In the genomic region with DNA sequence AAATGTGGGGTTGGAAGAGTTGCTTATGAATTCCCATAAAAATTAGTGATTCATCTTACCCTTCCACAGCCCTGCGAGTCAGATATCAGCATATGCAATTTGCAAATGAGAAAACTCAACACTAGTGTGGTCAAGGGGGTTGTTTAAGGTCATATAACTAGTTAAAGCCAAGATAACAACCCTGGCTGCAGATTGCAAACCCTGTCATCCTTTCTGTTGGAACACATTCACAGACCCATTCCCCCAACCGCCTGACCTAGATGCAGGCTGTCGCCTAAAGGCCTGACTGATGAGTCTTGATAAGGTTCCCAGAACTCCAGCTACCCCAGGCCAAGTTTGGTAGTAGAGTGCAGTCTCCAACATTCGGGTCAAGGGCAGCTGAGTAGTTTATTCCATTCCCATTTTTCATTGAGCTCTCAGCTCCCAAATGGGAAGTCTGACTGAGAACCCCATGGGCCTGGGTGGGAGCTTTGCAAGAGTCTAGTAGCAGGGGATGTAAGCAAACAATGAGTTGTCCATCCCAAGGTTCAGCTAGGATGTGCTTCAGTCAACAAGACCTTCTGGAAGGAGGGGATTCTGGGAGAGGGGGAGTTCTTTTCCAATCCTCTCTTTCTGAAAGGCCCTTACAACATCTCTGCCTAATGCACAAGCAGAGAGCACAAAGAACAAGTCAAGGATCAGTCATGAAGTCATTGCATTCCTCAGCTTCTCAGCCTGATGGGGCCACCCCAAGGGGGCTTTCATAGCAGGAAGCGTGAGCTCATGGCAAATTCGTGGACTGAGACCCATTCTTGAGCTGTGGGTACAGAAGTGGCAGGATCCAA, we compare ENCODE assay signal across 14 cellular contexts. TPM values are rescaled to one million over a fixed set of nuclear protein-coding genes. Genes with fewer than 3 reads are reported as not detected.
DNase-seq lines count a peak whose midpoint lies in the region; ATAC-seq and TF ChIP-seq lines count a peak whose summit lies in the region.
"Had no signal": no experiment of that assay in that cellular context is flagged by ENCODE, and none has a peak within 500 bp of the region (broad histone marks: within the 10 kb centered on the region; RNA-seq: fewer than 3 reads in every experiment).

No MANE protein-coding gene starts in this region.

- TF ChIP-seq CTCF in neutrophil (IDR thresholded peaks at IDR 0.05), result no peak

- H3K9me3 ChIP-seq in neutrophil (no peaks in the 10 kb centered on the region), aorta (ENCODE audit: control insufficient read depth, low read length) (no peaks in the 10 kb centered on the region)

- H3K4me1 Mint-ChIP-seq in activated CD4-positive, alpha-beta memory T cell treated with anti-CD3 and anti-CD28 coated beads, Interleukin-2, amount 10 ng/mL, durations not matched to agents 7 days and 5 days, result peaks cover 83% of the 10 kb centered on the region
- H3K4me1 Mint-ChIP-seq in activated CD4-positive, alpha-beta memory T cell treated with anti-CD3 and anti-CD28 coated beads for 36 hours (ENCODE audit: low read depth), result peaks cover 55% of the 10 kb centered on the region

- WGBS in aorta, 2 donors, result 8 to 20% methylated on average over 6 of the region's 6 CpGs

- DNase-seq in activated CD4-positive, alpha-beta memory T cell treated with anti-CD3 and anti-CD28 coated beads, Interleukin-2, amount 10 ng/mL, durations not matched to agents 7 days and 5 days, result no peak
- no peak for DNase-seq in activated CD4-positive, alpha-beta memory T cell treated with anti-CD3 and anti-CD28 coated beads for 36 hours
- DNase-seq in Right ventricle myocardium superior (peak; percentile 64), aorta (peak; percentile 76 to 78), NCI-H2081 treated with DMSO at 0.1 percent for 48 hours (lab: John Stamatoyannopoulos, UW) (no peak), NCI-H1105 (lab: John Stamatoyannopoulos, UW) (no peak), DMS153 treated with DMSO at 0.1 percent for 48 hours (lab: John Stamatoyannopoulos, UW; ENCODE audit: unreplicated experiment) (no peak)
- DNase-seq: activated CD8-positive, alpha-beta T cell treated with anti-CD3 and anti-CD28 coated beads for 36 hours; activated naive CD8-positive, alpha-beta T cell treated with anti-CD3 and anti-CD28 coated beads, Interleukin-2, amount 50 U/mL, for 24 hours; NCI-H446 treated with DMSO at 0.1 percent for 48 hours; stimulated activated naive CD4-positive, alpha-beta T cell treated with Interleukin-2 at 50 U/mL for 16 hours had no signal

- intact Hi-C loops in activated CD4-positive, alpha-beta memory T cell treated with anti-CD3 and anti-CD28 coated beads for 36 hours (cut with micrococcal nuclease), result no loop called here
- intact Hi-C loops in Right ventricle myocardium superior (cut with DNase I), result no loop called here
- intact Hi-C loops in aorta (cut with DNase I), result no loop called here

- H3K36me3 Mint-ChIP-seq in activated CD4-positive, alpha-beta memory T cell treated with anti-CD3 and anti-CD28 coated beads, Interleukin-2, amount 10 ng/mL, durations not matched to agents 7 days and 5 days (ENCODE audit: low read depth), result peaks cover 93% of the 10 kb centered on the region
- H3K36me3 Mint-ChIP-seq in activated CD4-positive, alpha-beta memory T cell treated with anti-CD3 and anti-CD28 coated beads for 36 hours, result peaks cover 59% of the 10 kb centered on the region

- H3K36me3 ChIP-seq in neutrophil (peaks cover 71% of the 10 kb centered on the region), aorta (ENCODE audit: control insufficient read depth in 1 of 2, insufficient read depth in 2 of 2, low read length in 1 of 2) (peaks cover 0 to 2% of the 10 kb centered on the region in 2 donors)

- CTCF ChIA-PET in activated CD4-positive, alpha-beta memory T cell treated with anti-CD3 and anti-CD28 coated beads, Interleukin-2, amount 10 ng/mL, durations not matched to agents 7 days and 5 days (lab: Charles Lee), result interaction anchor here (1.2 to 1.6 kb wide), 2 partner anchors 183 to 208 kb away, joined by 4 to 5 read pairs; a partner anchor contains a TSS
- CTCF ChIA-PET in activated CD4-positive, alpha-beta memory T cell treated with anti-CD3 and anti-CD28 coated beads for 36 hours (lab: Charles Lee), result interaction anchor here (1.1 to 1.4 kb wide), 2 partner anchors 14 to 63 kb away, joined by 3 read pairs; no protein-coding TSS in a partner anchor

- peak overlapping the region; percentile 24 for H3K27ac ChIP-seq in neutrophil
- no peak overlapping the region for H3K27ac ChIP-seq in aorta (ENCODE audit: low read depth in 1 of 2, low read length in 2 of 2)

- no peak overlapping the region for H3K4me3 Mint-ChIP-seq in activated CD4-positive, alpha-beta memory T cell treated with anti-CD3 and anti-CD28 coated beads, Interleukin-2, amount 10 ng/mL, durations not matched to agents 7 days and 5 days
- H3K4me3 Mint-ChIP-seq in activated CD4-positive, alpha-beta memory T cell treated with anti-CD3 and anti-CD28 coated beads for 36 hours, result no peak overlapping the region
- H3K4me3 Mint-ChIP-seq: activated CD8-positive, alpha-beta T cell treated with anti-CD3 and anti-CD28 coated beads for 36 hours; activated naive CD8-positive, alpha-beta T cell treated with anti-CD3 and anti-CD28 coated beads, Interleukin-2, amount 50 U/mL, for 24 hours had no signal

- H3K27me3 ChIP-seq in neutrophil (no peaks in the 10 kb centered on the region), aorta (ENCODE audit: control insufficient read depth in 1 of 2, insufficient read depth in 2 of 2, low read length in 1 of 2) (no peaks in the 10 kb centered on the region)

- H3K27ac Mint-ChIP-seq in activated CD4-positive, alpha-beta memory T cell treated with anti-CD3 and anti-CD28 coated beads, Interleukin-2, amount 10 ng/mL, durations not matched to agents 7 days and 5 days, result peak overlapping the region; percentile 59
- no peak overlapping the region for H3K27ac Mint-ChIP-seq in activated CD4-positive, alpha-beta memory T cell treated with anti-CD3 and anti-CD28 coated beads for 36 hours
- H3K27ac Mint-ChIP-seq: activated CD8-positive, alpha-beta T cell treated with anti-CD3 and anti-CD28 coated beads for 36 hours; activated naive CD8-positive, alpha-beta T cell treated with anti-CD3 and anti-CD28 coated beads, Interleukin-2, amount 50 U/mL, for 24 hours had no signal

- POLR2A ChIA-PET in activated CD4-positive, alpha-beta memory T cell treated with anti-CD3 and anti-CD28 coated beads, Interleukin-2, amount 10 ng/mL, durations not matched to agents 7 days and 5 days (lab: Charles Lee), result interaction anchor here (1.1 to 2.2 kb wide), 5 partner anchors 9 to 59 kb away, joined by 3 to 10 read pairs (median 4); no protein-coding TSS in a partner anchor
- POLR2A ChIA-PET in activated CD4-positive, alpha-beta memory T cell treated with anti-CD3 and anti-CD28 coated beads for 36 hours (lab: Charles Lee), result interaction anchor here (1.1 to 1.2 kb wide), 2 partner anchors 14 to 19 kb away, joined by 3 read pairs; no protein-coding TSS in a partner anchor

- H3K4me3 ChIP-seq in neutrophil (ENCODE audit: low read depth in 1 of 2, low read length in 1 of 2), result no peak overlapping the region
- H3K4me3 ChIP-seq in aorta (ENCODE audit: low read length in 2 of 2), result no peak overlapping the region

- H3K27me3 Mint-ChIP-seq in activated CD4-positive, alpha-beta memory T cell treated with anti-CD3 and anti-CD28 coated beads, Interleukin-2, amount 10 ng/mL, durations not matched to agents 7 days and 5 days, result no peaks in the 10 kb centered on the region
- H3K27me3 Mint-ChIP-seq in activated CD4-positive, alpha-beta memory T cell treated with anti-CD3 and anti-CD28 coated beads for 36 hours, result no peaks in the 10 kb centered on the region
- H3K27me3 Mint-ChIP-seq: activated CD8-positive, alpha-beta T cell treated with anti-CD3 and anti-CD28 coated beads for 36 hours; activated naive CD8-positive, alpha-beta T cell treated with anti-CD3 and anti-CD28 coated beads, Interleukin-2, amount 50 U/mL, for 24 hours; IgD-negative memory B cell had no signal

- no peaks in the 10 kb centered on the region for H3K9me3 Mint-ChIP-seq in activated CD4-positive, alpha-beta memory T cell treated with anti-CD3 and anti-CD28 coated beads, Interleukin-2, amount 10 ng/mL, durations not matched to agents 7 days and 5 days
- peaks cover 4% of the 10 kb centered on the region for H3K9me3 Mint-ChIP-seq in activated CD4-positive, alpha-beta memory T cell treated with anti-CD3 and anti-CD28 coated beads for 36 hours
- H3K9me3 Mint-ChIP-seq: activated CD8-positive, alpha-beta T cell treated with anti-CD3 and anti-CD28 coated beads for 36 hours; activated naive CD8-positive, alpha-beta T cell treated with anti-CD3 and anti-CD28 coated beads, Interleukin-2, amount 50 U/mL, for 24 hours; IgD-negative memory B cell had no signal

- ATAC-seq in Right ventricle myocardium superior (ENCODE audit: poor library complexity), result peak; percentile 94
- peak; percentile 93 for ATAC-seq in aorta (ENCODE audit: low FRiP score)
- ATAC-seq: activated CD8-positive, alpha-beta T cell treated with anti-CD3 and anti-CD28 coated beads for 36 hours; activated naive CD8-positive, alpha-beta T cell treated with anti-CD3 and anti-CD28 coated beads, Interleukin-2, amount 50 U/mL, for 24 hours; esophagus mucosa had no signal

- H3K4me1 ChIP-seq in neutrophil (ENCODE audit: control insufficient read depth in 1 of 2, insufficient read depth in 1 of 2, low read depth in 1 of 2, low read length in 1 of 2) (peaks cover 20 to 25% of the 10 kb centered on the region in 2 experiments), aorta (ENCODE audit: control insufficient read depth in 1 of 2, insufficient read depth in 2 of 2, low read length in 2 of 2) (peaks cover 0 to 5% of the 10 kb centered on the region in 2 donors)

RNA-seq across cellular contexts. Expression of a gene that starts 40.3 kb away (rescaled TPM):
- 100 to 1,000 TPM; 309 to 313 TPM for total RNA-seq in activated CD4-positive, alpha-beta memory T cell treated with anti-CD3 and anti-CD28 coated beads, Interleukin-2, amount 10 ng/mL, durations not matched to agents 7 days and 5 days
- total RNA-seq in activated CD4-positive, alpha-beta memory T cell treated with anti-CD3 and anti-CD28 coated beads for 36 hours, result 100 to 1,000 TPM; 107 to 111 TPM
- 8.4 TPM for total RNA-seq in Right ventricle myocardium superior
- total RNA-seq in aorta, result 10 to 100 TPM; 31.0 to 42.8 TPM
- polyA plus RNA-seq in aorta, result 1 to 10 TPM; 1.5 to 9.6 TPM

Comparison
In these comparisons a context has a peak if more than half of its experiments do, and no peak if none do; other contexts are left out.
1. DNase-seq: peak in Right ventricle myocardium superior (single experiment) and aorta (2 of 2); none in activated CD4-positive, alpha-beta memory T cell treated with anti-CD3 and anti-CD28 coated beads, Interleukin-2, amount 10 ng/mL, durations not matched to agents 7 days and 5 days (single experiment), activated CD4-positive, alpha-beta memory T cell treated with anti-CD3 and anti-CD28 coated beads for 36 hours (single experiment), NCI-H2081 treated with DMSO at 0.1 percent for 48 hours (single experiment), NCI-H1105 (single experiment) and DMS153 treated with DMSO at 0.1 percent for 48 hours (single experiment).